17 cellular contexts compared by ENCODE assay signal in the genomic region with DNA sequence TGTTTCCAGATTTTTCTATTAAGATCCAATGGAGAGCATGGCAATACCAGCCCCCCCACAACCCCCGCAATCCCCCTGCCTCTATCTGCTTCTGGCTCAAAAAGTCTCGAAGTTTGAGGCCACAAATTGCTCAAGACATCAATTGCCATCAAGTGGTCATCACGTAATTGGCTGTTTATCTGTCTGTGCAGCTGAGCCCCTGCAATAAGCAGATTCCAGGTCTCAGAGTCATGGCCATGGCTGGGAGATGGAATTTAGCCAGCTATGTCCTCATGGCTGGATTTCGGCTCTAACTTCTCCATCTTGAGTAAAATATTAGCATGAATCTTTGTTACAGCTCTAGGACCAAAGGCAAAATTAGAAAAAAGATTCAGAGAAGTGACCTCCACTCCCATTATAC. TPM values are rescaled to one million over a fixed set of nuclear protein-coding genes. Genes with fewer than 3 reads are reported as not detected.
DNase-seq lines count a peak whose midpoint lies in the region; ATAC-seq and TF ChIP-seq lines count a peak whose summit lies in the region.
"Had no signal": no experiment of that assay in that cellular context is flagged by ENCODE, and none has a peak within 500 bp of the region (broad histone marks: within the 10 kb centered on the region; RNA-seq: fewer than 3 reads in every experiment).

No MANE protein-coding gene starts in this region.

- no peak overlapping the region for H3K27ac ChIP-seq in trophoblast cell (ENCODE audit: low read depth, low read length)
- H3K27ac ChIP-seq: pancreas, SJSA1 had no signal

- no peak overlapping the region for H2BK12ac ChIP-seq in trophoblast cell (ENCODE audit: low read length)

- no peak overlapping the region for H2AK5ac ChIP-seq in trophoblast cell (ENCODE audit: low read length)

- H3K79me2 ChIP-seq in trophoblast cell (ENCODE audit: control insufficient read depth, insufficient read depth, low read length, poor library complexity), result no peaks in the 10 kb centered on the region

- no peaks in the 10 kb centered on the region for H3K79me1 ChIP-seq in trophoblast cell (ENCODE audit: low read length)

- no peak overlapping the region for H2AFZ ChIP-seq in trophoblast cell (ENCODE audit: insufficient read depth, low read length, poor library complexity)

- H3K27me3 ChIP-seq in trophoblast cell (ENCODE audit: insufficient read depth, low read length), result no peaks in the 10 kb centered on the region
- H3K27me3 ChIP-seq: pancreas, SJSA1 had no signal

- H4K12ac ChIP-seq in trophoblast cell (ENCODE audit: low read depth, low read length), result no peak overlapping the region

- H3K4me1 ChIP-seq in trophoblast cell (ENCODE audit: control insufficient read depth in 1 of 2, insufficient read depth in 2 of 2, low read length in 2 of 2), result peaks cover 3 to 5% of the 10 kb centered on the region in 2 experiments
- H3K4me1 ChIP-seq: pancreas, SJSA1 had no signal

- no peak overlapping the region for H3K23ac ChIP-seq in trophoblast cell (ENCODE audit: low read length)

- no peak overlapping the region for H3K4ac ChIP-seq in trophoblast cell (ENCODE audit: low read depth, low read length)

- no peak overlapping the region for H4K8ac ChIP-seq in trophoblast cell (ENCODE audit: low read depth, low read length)

- ATAC-seq in GM19395 (IDR thresholded peaks at IDR 0.05; ENCODE audit: unreplicated experiment), result no peak

- no peak overlapping the region for H4K91ac ChIP-seq in trophoblast cell (ENCODE audit: low read depth, low read length)

- H3K9me3 ChIP-seq in trophoblast cell (ENCODE audit: insufficient read depth, low read depth, low read length), result peaks cover 2% of the 10 kb centered on the region
- H3K9me3 ChIP-seq: pancreas, SJSA1 had no signal

- no CpG with 5 or more reads among the region's 4 CpGs for WGBS in trophoblast cell (ENCODE audit: extremely low coverage, insufficient coverage, insufficient read length)

- no peaks in the 10 kb centered on the region for H3K36me3 ChIP-seq in trophoblast cell (ENCODE audit: control insufficient read depth in 1 of 2, insufficient read depth in 2 of 2, low read length in 2 of 2)
- H3K36me3 ChIP-seq: pancreas, SJSA1 had no signal

- H3K9ac ChIP-seq in trophoblast cell (ENCODE audit: low read length), result no peak overlapping the region

- peak; percentile 96 for DNase-seq in AG10803 (ENCODE audit: low read depth)
- DNase-seq in LHCN-M2 (ENCODE audit: low read depth), result peak; percentile 66
- DNase-seq in fibroblast of gingiva (ENCODE audit: low read depth), result peak; percentile 88
- peak; percentile 73 to 83 for DNase-seq in trophoblast cell
- DNase-seq in NCI-H1417 treated with DMSO at 0.1 percent for 48 hours (lab: John Stamatoyannopoulos, UW), result no peak
- DNase-seq in stimulated activated naive CD4-positive, alpha-beta T cell treated with Interleukin-2 at 50 U/mL for 16 hours (lab: John Stamatoyannopoulos, UW), result no peak
- DNase-seq in NCI-H524 (lab: John Stamatoyannopoulos, UW), result no peak
- DNase-seq: activated naive CD4-positive, alpha-beta T cell; GOT3; midbrain; NCI-H2081; NCI-H774; pancreas; stimulated activated CD8-positive, alpha-beta memory T cell treated with anti-CD3 and anti-CD28 coated beads, Interleukin-4, amount 100 ng/mL, for 48 hours had no signal

- H3K4me3 ChIP-seq in AG10803 (ENCODE audit: low read length) (no peak overlapping the region), trophoblast cell (ENCODE audit: low read depth, low read length) (no peak overlapping the region)
- H3K4me3 ChIP-seq: pancreas, SJSA1 had no signal

- H3K14ac ChIP-seq in trophoblast cell (ENCODE audit: low read length), result no peak overlapping the region

- H3K4me2 ChIP-seq in trophoblast cell (ENCODE audit: low read length), result no peak overlapping the region

- H2BK120ac ChIP-seq in trophoblast cell (ENCODE audit: insufficient read depth, low read length, poor library complexity), result no peak overlapping the region

- no peak overlapping the region for H2BK5ac ChIP-seq in trophoblast cell (ENCODE audit: low read depth, low read length, poor library complexity)

- no peak for TF ChIP-seq CTCF in AG10803 (conservative IDR thresholded peaks at IDR 0.05; ENCODE audit: low read length)

- no peak overlapping the region for H3K18ac ChIP-seq in trophoblast cell (ENCODE audit: low read length)

RNA-seq across cellular contexts. Expression of a gene that starts 22.7 kb away (rescaled TPM):
- total RNA-seq in LHCN-M2 (2014; rRNA removed), result 0.11 TPM in 1 of 2 replicates, not detected in the other
- 0.17 TPM for polyA plus RNA-seq in LHCN-M2 (2012)
- 0.25 and 0.30 TPM in 2 replicates for polyA plus RNA-seq in trophoblast cell (2013)
- polyA plus RNA-seq: CD14-positive monocyte had no signal

Comparison
In these comparisons a context has a peak if more than half of its experiments do, and no peak if none do; other contexts are left out.
1. DNase-seq: peak in AG10803 (single experiment), LHCN-M2 (single experiment), fibroblast of gingiva (single experiment) and trophoblast cell (2 of 2); none in NCI-H1417 treated with DMSO at 0.1 percent for 48 hours (single experiment), stimulated activated naive CD4-positive, alpha-beta T cell treated with Interleukin-2 at 50 U/mL for 16 hours (single experiment) and NCI-H524 (0 of 2).